ENCODE assay signal across 33 cellular contexts in the genomic region with DNA sequence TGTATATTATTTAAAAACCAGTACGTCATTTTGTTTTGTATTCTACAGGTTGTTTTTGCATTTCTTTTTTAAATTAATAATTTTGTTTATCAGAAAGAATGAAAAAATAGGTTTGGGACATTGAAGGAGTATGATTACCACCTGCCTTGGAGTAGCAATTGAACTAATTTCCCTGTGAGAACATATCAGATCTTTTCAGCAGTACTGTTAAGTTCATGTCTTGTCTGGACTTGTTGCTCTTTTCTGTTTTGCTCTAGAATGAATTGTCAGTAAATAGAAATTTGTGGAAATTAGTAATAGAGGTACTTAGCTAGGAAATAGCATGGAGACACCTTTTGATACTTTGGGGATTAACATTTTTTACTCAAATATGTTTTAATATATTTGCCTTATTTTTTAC.
"Had no signal": no experiment of that assay in that cellular context is flagged by ENCODE, and none has a peak within 500 bp of the region (broad histone marks: within the 10 kb centered on the region; RNA-seq: fewer than 3 reads in every experiment).

No MANE protein-coding gene starts in this region.

- H3K9ac ChIP-seq: SK-N-SH had no signal

- DNase-seq: activated CD4-positive, alpha-beta T cell treated with anti-CD3 and anti-CD28 coated beads, Interleukin-2, amount 10 ng/mL, durations not matched to agents 24 days and 14 days; activated CD4-positive, alpha-beta T cell treated with anti-CD3 and anti-CD28 coated beads, Interleukin-2, amount 50 U/mL, for 4 hours; activated CD8-positive, alpha-beta T cell treated with anti-CD3 and anti-CD28 coated beads for 36 hours; activated gamma-delta T cell; activated naive CD4-positive, alpha-beta T cell treated with Interleukin-2 at 50 U/mL for 16 hours; activated naive CD8-positive, alpha-beta T cell treated with anti-CD3 and anti-CD28 coated beads, Interleukin-2, amount 10 ng/mL, durations not matched to agents 7 days and 5 days; activated T-cell treated with anti-CD3 and anti-CD28 coated beads, Interleukin-2, amount 50 U/mL, for 24 hours; amygdala; central memory CD4-positive, alpha-beta T cell; Kasumi-1; KG1; MM.1S; MV-4-11; NCI-H1092; NCI-H1417 treated with DMSO at 0.1 percent for 48 hours; NCI-H187 treated with DMSO at 0.1 percent for 48 hours; NCI-H2081; NCI-H510A; NCI-H526; NCI-H748 treated with DMSO at 0.1 percent for 48 hours; NK-92 treated with Interleukin-12 subunit alpha and Interleukin-12 subunit beta, amount 100 ng/mL, for 24 hours; PC-3; Peyer's patch; RPMI8226; SHP77 treated with DMSO at 0.1 percent for 48 hours; SK-N-SH had no signal

- H3K4me3 Mint-ChIP-seq: activated CD4-positive, alpha-beta T cell treated with anti-CD3 and anti-CD28 coated beads, Interleukin-2, amount 10 ng/mL, durations not matched to agents 24 days and 14 days; activated CD8-positive, alpha-beta T cell treated with anti-CD3 and anti-CD28 coated beads for 36 hours; activated naive CD4-positive, alpha-beta T cell treated with anti-CD3 and anti-CD28 coated beads, Interleukin-2, amount 50 U/mL, for 24 hours; activated naive CD8-positive, alpha-beta T cell treated with anti-CD3 and anti-CD28 coated beads, Interleukin-2, amount 10 ng/mL, durations not matched to agents 7 days and 5 days; activated T-cell treated with anti-CD3 and anti-CD28 coated beads, Interleukin-2, amount 50 U/mL, for 24 hours; T-helper 1 cell treated with Interleukin-12 subunit alpha and Interleukin-12 subunit beta and Interleukin-4 antibody, amounts not matched to agents 30 μg/mL and 1 μg/mL, for 36 hours; T-helper 2 cell treated with Interferon-gamma antibody and Interleukin-4, amounts not matched to agents 5 μg/mL and 100 μg/mL, for 36 hours had no signal

- FAIRE-seq: TTC549 had no signal

- H3K27ac ChIP-seq: ascending aorta, Peyer's patch, SJSA1 had no signal

- H3K4me2 ChIP-seq: SK-N-SH had no signal

- ATAC-seq: PC-3 had no signal

- H3K4me3 ChIP-seq: ascending aorta, Peyer's patch, SJSA1 had no signal

- H3K4me1 ChIP-seq: ascending aorta, Peyer's patch, SJSA1 had no signal

- H3K27me3 ChIP-seq: ascending aorta, Peyer's patch, SJSA1 had no signal

- H3K9me3 Mint-ChIP-seq: activated CD4-positive, alpha-beta T cell treated with anti-CD3 and anti-CD28 coated beads, Interleukin-2, amount 10 ng/mL, durations not matched to agents 24 days and 14 days; activated CD8-positive, alpha-beta T cell treated with anti-CD3 and anti-CD28 coated beads for 36 hours; activated naive CD4-positive, alpha-beta T cell treated with anti-CD3 and anti-CD28 coated beads, Interleukin-2, amount 50 U/mL, for 24 hours; activated naive CD8-positive, alpha-beta T cell treated with anti-CD3 and anti-CD28 coated beads, Interleukin-2, amount 10 ng/mL, durations not matched to agents 7 days and 5 days; activated T-cell treated with anti-CD3 and anti-CD28 coated beads, Interleukin-2, amount 50 U/mL, for 24 hours; activated T-helper 2 cell treated with anti-CD3 and anti-CD28 coated beads, Interferon-gamma antibody, Interleukin-2, Interleukin-4, amounts not matched to agents 10 μg/mL and 5 μg/mL and 100 μg/mL, durations not matched to agents 14 hours and 24 hours and 36 hours; T-helper 1 cell treated with Interleukin-12 subunit alpha and Interleukin-12 subunit beta and Interleukin-4 antibody, amounts not matched to agents 30 μg/mL and 1 μg/mL, for 36 hours; T-helper 2 cell treated with Interferon-gamma antibody and Interleukin-4, amounts not matched to agents 5 μg/mL and 100 μg/mL, for 36 hours had no signal

- H3K27ac Mint-ChIP-seq: activated CD4-positive, alpha-beta T cell treated with anti-CD3 and anti-CD28 coated beads, Interleukin-2, amount 10 ng/mL, durations not matched to agents 24 days and 14 days; activated CD8-positive, alpha-beta T cell treated with anti-CD3 and anti-CD28 coated beads for 36 hours; activated naive CD4-positive, alpha-beta T cell treated with anti-CD3 and anti-CD28 coated beads, Interleukin-2, amount 50 U/mL, for 24 hours; activated naive CD8-positive, alpha-beta T cell treated with anti-CD3 and anti-CD28 coated beads, Interleukin-2, amount 10 ng/mL, durations not matched to agents 7 days and 5 days; activated T-helper 2 cell treated with anti-CD3 and anti-CD28 coated beads, Interferon-gamma antibody, Interleukin-2, Interleukin-4, amounts not matched to agents 10 μg/mL and 5 μg/mL and 100 μg/mL, durations not matched to agents 14 hours and 24 hours and 36 hours; T-helper 1 cell treated with Interleukin-12 subunit alpha and Interleukin-12 subunit beta and Interleukin-4 antibody, amounts not matched to agents 30 μg/mL and 1 μg/mL, for 36 hours; T-helper 2 cell treated with Interferon-gamma antibody and Interleukin-4, amounts not matched to agents 5 μg/mL and 100 μg/mL, for 36 hours had no signal

- H3K9me3 ChIP-seq: ascending aorta, Peyer's patch, SJSA1, SK-N-SH had no signal
